36 cellular contexts compared by ENCODE assay signal in the genomic region with DNA sequence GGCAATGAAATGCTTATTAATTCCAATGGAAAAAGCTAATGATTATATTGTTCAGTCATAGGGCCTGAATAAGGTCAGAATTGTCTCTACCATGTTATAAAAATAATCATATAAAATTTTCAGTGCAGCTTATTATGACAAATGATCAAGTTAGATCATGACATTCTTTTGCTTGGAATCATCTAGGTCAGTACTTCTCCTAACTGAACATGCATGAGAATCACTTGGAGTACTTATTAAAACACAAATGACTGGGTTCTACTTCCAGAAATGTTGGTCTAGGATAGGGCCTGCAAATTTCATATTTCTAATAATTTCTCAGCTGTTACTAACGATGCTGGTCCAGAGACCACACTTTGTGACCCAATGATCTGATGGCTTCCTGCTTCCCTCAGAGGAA.
"Had no signal": no experiment of that assay in that cellular context is flagged by ENCODE, and none has a peak within 500 bp of the region (broad histone marks: within the 10 kb centered on the region; RNA-seq: fewer than 3 reads in every experiment).

No MANE protein-coding gene starts in this region.

- H3K27ac Mint-ChIP-seq: activated CD4-positive, alpha-beta memory T cell treated with anti-CD3 and anti-CD28 coated beads, Interleukin-2, amount 10 ng/mL, durations not matched to agents 7 days and 5 days; activated CD4-positive, alpha-beta T cell treated with anti-CD3 and anti-CD28 coated beads, Interleukin-2, amount 10 ng/mL, durations not matched to agents 7 days and 5 days; activated naive CD8-positive, alpha-beta T cell treated with anti-CD3 and anti-CD28 coated beads, Interleukin-2, amount 50 U/mL, for 24 hours; activated T-cell treated with anti-CD3 and anti-CD28 coated beads, Interleukin-2, amount 50 U/mL, for 24 hours; activated T-helper 17 cell treated with anti-CD3 and anti-CD28 coated beads, Interleukin-2, amount 50 U/mL, for 72 hours; mesothelial cell of epicardium; stimulated activated effector memory CD8-positive, alpha-beta T cell treated with anti-CD3 and anti-CD28 coated beads, Interleukin-12 subunit alpha, Interleukin-12 subunit beta, amount 100 ng/mL, for 72 hours; stimulated activated naive CD8-positive, alpha-beta T cell treated with anti-CD3 and anti-CD28 coated beads, Interleukin-15, amount 100 ng/mL, for 72 hours; T-helper 1 cell treated with Interleukin-12 subunit alpha and Interleukin-12 subunit beta and Interleukin-4 antibody, amounts not matched to agents 30 μg/mL and 1 μg/mL, for 36 hours; WTC11 had no signal

- H3K9me3 Mint-ChIP-seq: mesothelial cell of epicardium, WTC11 had no signal

- H3K4me1 ChIP-seq: colonic mucosa, gastrocnemius medialis, pancreas had no signal

- H3K4me3 ChIP-seq: cardiac muscle cell, colonic mucosa, dorsolateral prefrontal cortex, gastrocnemius medialis, pancreas, prostate gland, thyroid gland, upper lobe of left lung, vagina had no signal

- H3K9me3 ChIP-seq: colonic mucosa, gastrocnemius medialis, pancreas, prostate gland, thyroid gland, upper lobe of left lung, vagina had no signal

- H3K36me3 ChIP-seq: cardiac muscle cell, colonic mucosa, gastrocnemius medialis, pancreas, prostate gland, thyroid gland, upper lobe of left lung, vagina had no signal

- H3K27me3 ChIP-seq: cardiac muscle cell, colonic mucosa, dorsolateral prefrontal cortex, gastrocnemius medialis, pancreas, thyroid gland, upper lobe of left lung, vagina had no signal

- FAIRE-seq: pancreas, small intestine had no signal

- H3K27me3 Mint-ChIP-seq: activated CD4-positive, alpha-beta memory T cell treated with anti-CD3 and anti-CD28 coated beads, Interleukin-2, amount 10 ng/mL, durations not matched to agents 7 days and 5 days; activated CD4-positive, alpha-beta T cell treated with anti-CD3 and anti-CD28 coated beads, Interleukin-2, amount 10 ng/mL, durations not matched to agents 7 days and 5 days; activated naive CD8-positive, alpha-beta T cell treated with anti-CD3 and anti-CD28 coated beads, Interleukin-2, amount 50 U/mL, for 24 hours; activated T-cell treated with anti-CD3 and anti-CD28 coated beads, Interleukin-2, amount 50 U/mL, for 24 hours; activated T-helper 17 cell treated with anti-CD3 and anti-CD28 coated beads, Interleukin-2, amount 50 U/mL, for 72 hours; stimulated activated naive CD8-positive, alpha-beta T cell treated with anti-CD3 and anti-CD28 coated beads, Interleukin-15, amount 100 ng/mL, for 72 hours had no signal

- H3K36me3 Mint-ChIP-seq: mesothelial cell of epicardium; naive B cell; stimulated activated effector memory CD8-positive, alpha-beta T cell treated with anti-CD3 and anti-CD28 coated beads, Interleukin-12 subunit alpha, Interleukin-12 subunit beta, amount 100 ng/mL, for 72 hours; WTC11 had no signal

- H3K27ac ChIP-seq: cardiac muscle cell, colonic mucosa, dorsolateral prefrontal cortex, gastrocnemius medialis, pancreas, prostate gland, thyroid gland, upper lobe of left lung, vagina had no signal

- H3K4me3 Mint-ChIP-seq: activated CD4-positive, alpha-beta memory T cell treated with anti-CD3 and anti-CD28 coated beads, Interleukin-2, amount 10 ng/mL, durations not matched to agents 7 days and 5 days; activated CD4-positive, alpha-beta T cell treated with anti-CD3 and anti-CD28 coated beads, Interleukin-2, amount 10 ng/mL, durations not matched to agents 7 days and 5 days; activated naive CD8-positive, alpha-beta T cell treated with anti-CD3 and anti-CD28 coated beads, Interleukin-2, amount 50 U/mL, for 24 hours; activated T-cell treated with anti-CD3 and anti-CD28 coated beads, Interleukin-2, amount 50 U/mL, for 24 hours; activated T-helper 17 cell treated with anti-CD3 and anti-CD28 coated beads, Interleukin-2, amount 50 U/mL, for 72 hours; mesothelial cell of epicardium; naive B cell; stimulated activated effector memory CD8-positive, alpha-beta T cell treated with anti-CD3 and anti-CD28 coated beads, Interleukin-12 subunit alpha, Interleukin-12 subunit beta, amount 100 ng/mL, for 72 hours; stimulated activated naive CD8-positive, alpha-beta T cell treated with anti-CD3 and anti-CD28 coated beads, Interleukin-15, amount 100 ng/mL, for 72 hours; T-helper 1 cell treated with Interleukin-12 subunit alpha and Interleukin-12 subunit beta and Interleukin-4 antibody, amounts not matched to agents 30 μg/mL and 1 μg/mL, for 36 hours; WTC11 had no signal

- ATAC-seq: activated naive CD8-positive, alpha-beta T cell treated with anti-CD3 and anti-CD28 coated beads, Interleukin-2, amount 50 U/mL, for 24 hours; activated T-helper 17 cell treated with anti-CD3 and anti-CD28 coated beads, Interleukin-2, amount 50 U/mL, for 72 hours; gastrocnemius medialis; left ventricle myocardium superior; pancreas; sciatic nerve; stimulated activated effector memory CD8-positive, alpha-beta T cell treated with anti-CD3 and anti-CD28 coated beads, Interleukin-12 subunit alpha, Interleukin-12 subunit beta, amount 100 ng/mL, for 72 hours; stimulated activated naive CD8-positive, alpha-beta T cell treated with anti-CD3 and anti-CD28 coated beads, Interleukin-15, amount 100 ng/mL, for 72 hours; WTC11 had no signal

- H3K4me1 Mint-ChIP-seq: activated CD4-positive, alpha-beta memory T cell treated with anti-CD3 and anti-CD28 coated beads, Interleukin-2, amount 10 ng/mL, durations not matched to agents 7 days and 5 days; activated CD4-positive, alpha-beta T cell treated with anti-CD3 and anti-CD28 coated beads, Interleukin-2, amount 10 ng/mL, durations not matched to agents 7 days and 5 days; activated naive CD8-positive, alpha-beta T cell treated with anti-CD3 and anti-CD28 coated beads, Interleukin-2, amount 50 U/mL, for 24 hours; activated T-helper 17 cell treated with anti-CD3 and anti-CD28 coated beads, Interleukin-2, amount 50 U/mL, for 72 hours; stimulated activated effector memory CD8-positive, alpha-beta T cell treated with anti-CD3 and anti-CD28 coated beads, Interleukin-12 subunit alpha, Interleukin-12 subunit beta, amount 100 ng/mL, for 72 hours; stimulated activated naive CD8-positive, alpha-beta T cell treated with anti-CD3 and anti-CD28 coated beads, Interleukin-15, amount 100 ng/mL, for 72 hours had no signal

- DNase-seq: activated CD4-positive, alpha-beta memory T cell treated with anti-CD3 and anti-CD28 coated beads, Interleukin-2, amount 10 ng/mL, durations not matched to agents 7 days and 5 days; activated CD4-positive, alpha-beta T cell treated with anti-CD3 and anti-CD28 coated beads for 1 hour; activated CD4-positive, alpha-beta T cell treated with anti-CD3 and anti-CD28 coated beads, Interleukin-2, amount 10 ng/mL, durations not matched to agents 7 days and 5 days; activated CD8-positive, alpha-beta memory T cell treated with anti-CD3 and anti-CD28 coated beads, Interleukin-2, amount 50 U/mL, for 48 hours; activated gamma-delta T cell treated with Interleukin-2 at 50 U/mL for 16 hours; activated naive CD4-positive, alpha-beta T cell treated with anti-CD3 and anti-CD28 coated beads, Interleukin-2, amount 50 U/mL, for 16 hours; activated naive CD8-positive, alpha-beta T cell treated with anti-CD3 and anti-CD28 coated beads, Interleukin-2, amount 50 U/mL, for 24 hours; activated T-cell treated with anti-CD3 and anti-CD28 coated beads, Interleukin-2, amount 50 U/mL, for 24 hours; cerebellar nuclear complex; dorsolateral prefrontal cortex; effector memory CD4-positive, alpha-beta T cell; erythroblast; gastrocnemius medialis; glutamatergic neuron; islet precursor cell; left ventricle myocardium superior; naive B cell; pancreas; retina; small intestine; stimulated activated CD4-positive, alpha-beta T cell treated with anti-CD3 and anti-CD28 coated beads, Interleukin-4, amount 100 ng/mL, for 24 hours; stimulated activated naive CD8-positive, alpha-beta T cell treated with anti-CD3 and anti-CD28 coated beads, Interleukin-15, amount 100 ng/mL, for 72 hours; substantia nigra; SW 1271; thyroid gland; upper lobe of left lung had no signal
